ENCODE assay signal across 8 cellular contexts in the genomic region with DNA sequence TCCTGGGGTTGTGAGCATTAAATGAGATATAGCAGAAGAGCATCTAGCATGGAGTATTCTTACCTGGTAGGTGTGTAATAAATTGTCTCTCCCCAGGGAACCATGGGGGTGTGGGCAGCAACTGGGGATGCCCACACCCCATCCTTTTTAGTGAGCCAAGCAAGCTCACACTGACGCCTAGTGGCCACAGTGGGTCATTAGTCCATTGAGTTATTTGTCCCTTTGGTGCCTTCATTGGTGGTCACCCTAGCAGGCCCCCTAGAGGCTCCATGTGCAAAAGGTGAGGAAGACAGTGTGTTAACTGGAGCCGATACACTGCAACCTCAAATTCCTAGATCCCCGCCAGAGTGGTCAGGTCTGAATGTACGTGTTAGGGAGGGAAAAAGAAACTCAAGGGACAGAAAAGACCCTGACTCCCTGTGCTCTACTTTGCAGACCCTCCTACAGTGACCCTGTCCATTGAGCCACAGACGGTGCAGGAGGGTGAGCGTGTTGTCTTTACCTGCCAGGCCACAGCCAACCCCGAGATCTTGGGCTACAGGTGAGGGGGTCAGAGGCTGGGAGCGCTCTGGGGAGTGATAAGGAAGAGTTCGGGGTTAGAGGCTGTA.
DNase-seq lines count a peak whose midpoint lies in the region; ATAC-seq, FAIRE-seq and TF ChIP-seq lines count a peak whose summit lies in the region.

No MANE protein-coding gene starts in this region.

- H3K18ac ChIP-seq in mesendoderm (ENCODE audit: low read length) = no peak overlapping the region

- peaks cover 16% of the 10 kb centered on the region for H3K4me1 Mint-ChIP-seq in endodermal cell

- H3K27me3 Mint-ChIP-seq in endodermal cell (ENCODE audit: insufficient read depth) = peaks cover 2% of the 10 kb centered on the region

- no peak overlapping the region for H4K5ac ChIP-seq in mesendoderm (ENCODE audit: low read length)

- H3K36me3 Mint-ChIP-seq in endodermal cell (ENCODE audit: low read depth) = peaks cover 42% of the 10 kb centered on the region

- H3K56ac ChIP-seq in mesendoderm (ENCODE audit: low read length) = peak overlapping the region; percentile 7

- H2AK5ac ChIP-seq in mesendoderm (ENCODE audit: low read length) = peak overlapping the region; percentile 65

- no peaks in the 10 kb centered on the region for H3K4me1 ChIP-seq in A549
- no peaks in the 10 kb centered on the region for H3K4me1 ChIP-seq in SJSA1 (replicated peaks)
- peaks cover 5% of the 10 kb centered on the region for H3K4me1 ChIP-seq in endodermal cell (ENCODE audit: control insufficient read depth, insufficient read depth, low read length)
- no peaks in the 10 kb centered on the region for H3K4me1 ChIP-seq in mesendoderm (ENCODE audit: control insufficient read depth, low read depth, low read length)

- no peak overlapping the region for H2BK120ac ChIP-seq in mesendoderm (ENCODE audit: low read depth, low read length)

- TF ChIP-seq RAD21 in A549 (conservative IDR thresholded peaks at IDR 0.05 in 1 of 2, IDR thresholded peaks at IDR 0.05 in 1 of 2) = peak; percentile 93 to 95

- H3K36me3 ChIP-seq in SJSA1 (peaks cover 93% of the 10 kb centered on the region), endodermal cell (ENCODE audit: control insufficient read depth, insufficient read depth, low read length) (peaks cover 36% of the 10 kb centered on the region), mesendoderm (ENCODE audit: control insufficient read depth, insufficient read depth, low read length) (peaks cover 11% of the 10 kb centered on the region)

- H4K8ac ChIP-seq in mesendoderm (ENCODE audit: low read depth, low read length) = no peak overlapping the region

- no peaks in the 10 kb centered on the region for H3K27me3 ChIP-seq in SJSA1 (replicated peaks)
- H3K27me3 ChIP-seq in endodermal cell (ENCODE audit: control insufficient read depth, insufficient read depth, low read length, poor library complexity, severe bottlenecking) = no peaks in the 10 kb centered on the region
- H3K27me3 ChIP-seq in mesendoderm (ENCODE audit: insufficient read depth, low read length, poor library complexity) = no peaks in the 10 kb centered on the region

- TF ChIP-seq POLR2A in A549 (IDR thresholded peaks at IDR 0.05; ENCODE audit: low read length) = no peak

- peak; percentile 99 for TF ChIP-seq CTCF in A549 (IDR thresholded peaks at IDR 0.05)
- peak; percentile 74 for TF ChIP-seq CTCF in GM10248 (IDR thresholded peaks at IDR 0.05; ENCODE audit: control extremely low read depth, extremely low read depth, low read depth, missing control alignments)
- TF ChIP-seq CTCF in endodermal cell (conservative IDR thresholded peaks at IDR 0.05) = peak; percentile 100

- peaks cover 1% of the 10 kb centered on the region for H3K79me1 ChIP-seq in mesendoderm (ENCODE audit: low read length)

- H3K9me3 ChIP-seq in A549 (no peaks in the 10 kb centered on the region), SJSA1 (replicated peaks) (no peaks in the 10 kb centered on the region), endodermal cell (ENCODE audit: control insufficient read depth, low read length) (no peaks in the 10 kb centered on the region)

- H3K27ac Mint-ChIP-seq in endodermal cell = peak overlapping the region; percentile 57

- DNase-seq in A549 (ENCODE audit: low read depth in 1 of 2, low spot score in 1 of 2) (peak; percentile 84 to 86), GM10248 (ENCODE audit: extremely low spot score) (peak; percentile 75), HuH-7 (ENCODE audit: low spot score) (peak; percentile 52), SJSA1 (ENCODE audit: low read depth in 1 of 2, low spot score in 2 of 2) (peak; percentile 76 to 78), endodermal cell (peak; percentile 93), mesendoderm (peak; percentile 94), urothelium cell line (ENCODE audit: low spot score) (peak; percentile 73)

- H3K4me3 Mint-ChIP-seq in endodermal cell = no peak overlapping the region

- H3K23ac ChIP-seq in mesendoderm (ENCODE audit: low read length) = no peak overlapping the region

- POLR2A ChIA-PET in A549 (lab: Yijun Ruan, JAX) (interaction anchor here (1.0 kb wide), 1 partner anchor 95 kb away, joined by 5 read pairs; no protein-coding TSS in a partner anchor), GM10248 (lab: Yijun Ruan, JAX) (no interaction called here)

- H3K27ac ChIP-seq in A549 = 0 out of 6 replicates have a peak overlapping the region, but pooled peaks of 1 of the 2 experiments have one; percentile 22
- H3K27ac ChIP-seq in SJSA1 = no peak overlapping the region
- no peak overlapping the region for H3K27ac ChIP-seq in endodermal cell (ENCODE audit: low read depth, low read length)
- no peak overlapping the region for H3K27ac ChIP-seq in mesendoderm (ENCODE audit: low read depth, low read length)

- H3K79me2 ChIP-seq in mesendoderm (ENCODE audit: control insufficient read depth, insufficient read depth, low read length) = no peaks in the 10 kb centered on the region

- no peak overlapping the region for H3K4ac ChIP-seq in mesendoderm (ENCODE audit: low read depth, low read length)

- H2BK5ac ChIP-seq in mesendoderm (ENCODE audit: low read length) = no peak overlapping the region

- 65% methylated on average over 9 of the region's 9 CpGs for WGBS in A549 (ENCODE audit: missing lambda C conversion rate)
- 58 to 66% methylated on average over 4 to 9 of the region's 9 CpGs for WGBS in endodermal cell (ENCODE audit: insufficient coverage in 1 of 2, insufficient read length in 1 of 2), 2 experiments
- WGBS in mesendoderm (ENCODE audit: extremely low coverage, insufficient coverage, low lambda C conversion rate) = no CpG with 5 or more reads among the region's 9 CpGs

- H3K4me3 ChIP-seq in A549 (no peak overlapping the region), SJSA1 (no peak overlapping the region), endodermal cell (ENCODE audit: low read length) (no peak overlapping the region), mesendoderm (ENCODE audit: low read length) (no peak overlapping the region)

- H3K9ac ChIP-seq in endodermal cell (ENCODE audit: extremely low read depth, low read length, poor library complexity, severe bottlenecking) (no peak overlapping the region), mesendoderm (ENCODE audit: low read length) (peak overlapping the region; percentile 29)

- CTCF ChIA-PET in A549 (lab: Yijun Ruan, JAX) (interaction anchor here (0.7 to 7.4 kb wide), 26 partner anchors 8 to 123 kb away, joined by 3 to 128 read pairs (median 6); partner anchors contain the start of gene KIRREL1), GM10248 (lab: Yijun Ruan, JAX) (interaction anchor here (0.9 to 3.0 kb wide), 11 partner anchors 9 to 96 kb away, joined by 3 to 18 read pairs (median 4); no protein-coding TSS in a partner anchor)

- ATAC-seq in A549 = peak; percentile 89 to 95
- ATAC-seq in GM19035 (IDR thresholded peaks at IDR 0.05; ENCODE audit: unreplicated experiment) = no peak

- H2BK15ac ChIP-seq in mesendoderm (replicated peaks; ENCODE audit: low read depth) = no peak overlapping the region

- no peaks in the 10 kb centered on the region for H3K9me3 Mint-ChIP-seq in endodermal cell

- no peak for TF ChIP-seq EP300 in A549 (IDR thresholded peaks at IDR 0.05)

- no peak overlapping the region for H3K4me2 ChIP-seq in A549
- no peak overlapping the region for H3K4me2 ChIP-seq in mesendoderm (ENCODE audit: low read length)

- FAIRE-seq in A549 (lab: Jason Lieb, UNC) (peak; percentile 70), urothelium cell line (lab: Jason Lieb, UNC) (no peak)

TF ChIP-seq in A549, 52 proteins besides CTCF, POLR2A, EP300 and RAD21:
- TF ChIP-seq SMC3 (IDR thresholded peaks at IDR 0.05) = peak; percentile 96
- TF ChIP-seq CHD2 (IDR thresholded peaks at IDR 0.05; ENCODE audit: low read length, partially characterized antibody) = no peak
